ENCODE assay signal across 14 cellular contexts in genomic region chr5:172669808-172670402, GRCh38.
"Had no signal": no experiment of that assay in that cellular context is flagged by ENCODE, and none has a peak within 500 bp of the region (broad histone marks: within the 10 kb centered on the region; RNA-seq: fewer than 3 reads in every experiment).

No MANE protein-coding gene starts in this region.

- ATAC-seq: activated naive CD4-positive, alpha-beta T cell treated with anti-CD3 and anti-CD28 coated beads, Interleukin-2, amount 50 U/mL, for 72 hours; lower lobe of right lung had no signal

- H3K27ac ChIP-seq: colonic mucosa, lower lobe of right lung had no signal

- H3K4me3 ChIP-seq: colonic mucosa, esophagus squamous epithelium, lower lobe of right lung, skin epidermis, transverse colon had no signal

- H3K27me3 ChIP-seq: colonic mucosa, esophagus squamous epithelium, transverse colon had no signal

- DNase-seq: activated CD4-positive, alpha-beta T cell treated with anti-CD3 and anti-CD28 coated beads, Interleukin-2, amount 50 U/mL, for 4 hours; activated CD4-positive, CD25-positive, alpha-beta regulatory T cell treated with anti-CD3 and anti-CD28 coated beads, Interleukin-2, amount 50 U/mL, for 72 hours; central memory CD4-positive, alpha-beta T cell; colonic mucosa; esophagus squamous epithelium; hypothalamus; kidney glomerular epithelial cell; lower lobe of right lung; midbrain; stimulated activated CD4-positive, alpha-beta T cell treated with anti-CD3 and anti-CD28 coated beads, Interleukin-4, amount 100 ng/mL, for 24 hours; stimulated activated naive CD4-positive, alpha-beta T cell; transverse colon had no signal

- H3K36me3 Mint-ChIP-seq: activated naive CD4-positive, alpha-beta T cell treated with anti-CD3 and anti-CD28 coated beads, Interleukin-2, amount 50 U/mL, for 72 hours had no signal

- H3K9me3 ChIP-seq: colonic mucosa, esophagus squamous epithelium, lower lobe of right lung, transverse colon had no signal

- H3K27ac Mint-ChIP-seq: activated naive CD4-positive, alpha-beta T cell treated with anti-CD3 and anti-CD28 coated beads, Interleukin-2, amount 50 U/mL, for 72 hours had no signal

- H3K36me3 ChIP-seq: colonic mucosa had no signal
